Comparison of ENCODE assay signal across 8 cellular contexts in the genomic region with DNA sequence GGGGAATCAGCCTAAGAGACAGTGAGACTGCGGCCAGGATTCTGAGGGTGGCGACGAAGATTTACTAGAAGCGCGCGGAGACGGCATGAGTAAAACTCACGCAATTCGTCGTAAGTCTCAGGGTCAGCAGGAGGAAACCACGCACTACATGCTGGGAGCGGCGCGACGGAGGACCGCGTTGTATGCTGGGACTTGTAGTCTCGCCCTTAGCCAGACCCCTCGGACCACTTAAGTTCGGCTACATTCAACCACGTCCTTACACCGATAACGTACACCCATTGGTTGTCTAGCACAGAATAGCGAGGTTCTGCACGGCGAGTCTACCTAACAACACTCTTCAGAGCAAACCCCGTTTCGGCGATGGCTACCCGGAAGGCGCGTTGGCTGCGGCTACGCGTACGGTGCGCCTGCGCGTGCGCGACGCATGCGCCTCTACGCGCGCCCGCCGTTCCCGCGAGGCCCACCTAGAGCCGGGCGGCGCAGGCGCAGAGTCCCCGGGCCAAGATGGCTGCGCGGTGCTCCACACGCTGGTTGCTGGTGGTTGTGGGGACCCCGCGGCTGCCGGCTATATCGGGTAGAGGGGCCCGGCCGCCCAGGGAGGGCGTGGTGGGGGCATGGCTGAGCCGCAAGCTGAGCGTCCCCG. TPM values are rescaled to one million over a fixed set of nuclear protein-coding genes. Genes with fewer than 3 reads are reported as not detected.
DNase-seq lines count a peak whose midpoint lies in the region; ATAC-seq lines count a peak whose summit lies in the region.

Gene DNAJA3 (plus strand): TSS at position 491 of the 643 bp plus-strand sequence. CDS start 14 bp downstream, at position 505.

- H3K4me1 ChIP-seq in mononuclear cell (ENCODE audit: insufficient read depth, low read length), result peaks cover 34% of the 10 kb centered on the region

- no peaks in the 10 kb centered on the region for H3K9me3 Mint-ChIP-seq in IgD-negative memory B cell

- H3K4me1 Mint-ChIP-seq in IgD-negative memory B cell, result peaks cover 12 to 24% (median 12%) of the 10 kb centered on the region in 3 donors

- no peaks in the 10 kb centered on the region for H3K27me3 Mint-ChIP-seq in IgD-negative memory B cell

- DNase-seq in DMS153 (lab: John Stamatoyannopoulos, UW) (peak; percentile 86), OCI-M1 (lab: John Stamatoyannopoulos, UW) (peak; percentile 98), activated T-cell treated with anti-CD3 and anti-CD28 coated beads for 24 hours (ENCODE audit: low read depth) (peak; percentile 88), epithelial cell of prostate (ENCODE audit: low read depth, low spot score) (peak; percentile 88)
- peak; percentile 90 to 91 for DNase-seq in stimulated activated CD8-positive, alpha-beta memory T cell treated with anti-CD3 and anti-CD28 coated beads, Interleukin-2, amount 100 ng/mL, for 48 hours (ENCODE audit: low read depth in 2 of 2)

- H3K27ac ChIP-seq in epithelial cell of prostate, result peak within 1 kb of the TSS; percentile 91

- H3K36me3 Mint-ChIP-seq in IgD-negative memory B cell, result peaks cover 1% of the 10 kb centered on the region

- H3K27me3 ChIP-seq in mononuclear cell (ENCODE audit: insufficient read depth, low read length), result no peaks in the 10 kb centered on the region

- H3K4me3 ChIP-seq in mononuclear cell (ENCODE audit: low read length), result peak within 1 kb of the TSS; percentile 89

- no peaks in the 10 kb centered on the region for H3K9me3 ChIP-seq in mononuclear cell (ENCODE audit: low read depth, low read length)

- ATAC-seq in GM21576 (IDR thresholded peaks at IDR 0.05; ENCODE audit: unreplicated experiment), result peak; percentile 82

- peak within 1 kb of the TSS; percentile 87 to 100 (median 99) for H3K27ac Mint-ChIP-seq in IgD-negative memory B cell

- H3K4me3 Mint-ChIP-seq in IgD-negative memory B cell, result peak within 1 kb of the TSS; percentile 85 to 99 (median 96)

RNA-seq across cellular contexts. Expression of gene DNAJA3, which starts in this region (rescaled TPM):
- polyA plus RNA-seq in IgD-negative memory B cell, result 42.7 TPM
- total RNA-seq in mononuclear cell, result 8.4 TPM

Comparison
In these comparisons a context has a peak if more than half of its experiments do, and no peak if none do; other contexts are left out.
1. Peak in every context shown above with its lines: DNase-seq, ATAC-seq, H3K4me3 ChIP-seq and H3K27ac ChIP-seq.